ENCODE assay signal across 5 cellular contexts in genomic region chr5:29186380-29186779, GRCh38.
DNase-seq lines count a peak whose midpoint lies in the region; ATAC-seq, FAIRE-seq and TF ChIP-seq lines count a peak whose summit lies in the region.
"Not testable (repeated sequence)": the region's sequence is repeated elsewhere in the genome, so short reads cannot be mapped to it uniquely, and the experiment has no call there.

No MANE protein-coding gene starts in this region.

- not testable (repeated sequence) for H3K9me3 ChIP-seq in HEK293 (ENCODE audit: control insufficient read depth, insufficient read depth, low read depth, low read length); kidney (ENCODE audit: control insufficient read depth in 1 of 2, low read length in 2 of 2)

- TF ChIP-seq CTCF in HEK293 (tag by site-specific recombination; IDR thresholded peaks at IDR 0.05); WTC11 (IDR thresholded peaks at IDR 0.05); kidney (IDR thresholded peaks at IDR 0.05; ENCODE audit: borderline replicate concordance, extremely low read depth, insufficient read depth): not testable (repeated sequence)

- not testable (repeated sequence) for H3K9ac ChIP-seq in kidney (ENCODE audit: low read length in 2 of 2)

- peak; percentile 70 for FAIRE-seq in A204.1 (lab: Jason Lieb, UNC)
- FAIRE-seq in frontal cortex (lab: Jason Lieb, UNC), result peak; percentile 83
- peak; percentile 47 for FAIRE-seq in kidney (lab: Jason Lieb, UNC)

- not testable (repeated sequence) for H3K4me3 ChIP-seq in HEK293 (ENCODE audit: low read depth, low read length); kidney (ENCODE audit: low read length in 2 of 2)

- H3K27me3 Mint-ChIP-seq in WTC11 (ENCODE audit: low read depth), result not testable (repeated sequence)

- H3K36me3 Mint-ChIP-seq in WTC11, result peaks cover 12% of the 10 kb centered on the region; the same call in 1 of the 2 replicates

- peaks cover 30% of the 10 kb centered on the region for H3K9me3 Mint-ChIP-seq in WTC11

- not testable (repeated sequence) for H3K27ac ChIP-seq in HEK293 (ENCODE audit: extremely low read depth, low read depth, low read length); kidney (ENCODE audit: low read depth in 2 of 2, low read length in 2 of 2)

- not testable (repeated sequence) for ATAC-seq in WTC11

- not testable (repeated sequence) for H3K27ac Mint-ChIP-seq in WTC11

- H3K4me1 Mint-ChIP-seq in WTC11, result not testable (repeated sequence)

- POLR2A ChIA-PET in HEK293 (lab: Yijun Ruan, JAX); WTC11 (lab: Charles Lee): not testable (repeated sequence)

- CTCF ChIA-PET in HEK293 (lab: Yijun Ruan, JAX); WTC11 (lab: Charles Lee): not testable (repeated sequence)

- intact Hi-C loops in kidney (cut with DNase I), result not testable (repeated sequence)

- H3K36me3 ChIP-seq in HEK293 (ENCODE audit: control insufficient read depth in 2 of 2, insufficient read depth in 1 of 2, low read length in 2 of 2); kidney (ENCODE audit: control insufficient read depth in 1 of 2, insufficient read depth in 2 of 2, low read length in 2 of 2): not testable (repeated sequence)

- not testable (repeated sequence) for DNase-seq in WTC11 (ENCODE audit: low spot score); frontal cortex (ENCODE audit: low spot score in 2 of 2); kidney

- not testable (repeated sequence) for H3K4me1 ChIP-seq in HEK293 (ENCODE audit: control insufficient read depth, insufficient read depth, low read length); kidney (ENCODE audit: control insufficient read depth in 1 of 2, insufficient read depth in 1 of 2, low read depth in 1 of 2, low read length in 2 of 2)

- H3K4me3 Mint-ChIP-seq in WTC11, result not testable (repeated sequence)

TF ChIP-seq in HEK293, 187 proteins besides CTCF, POLR2A, EP300 and RAD21 (continues in another document):
- TF ChIP-seq, protein P1, sequence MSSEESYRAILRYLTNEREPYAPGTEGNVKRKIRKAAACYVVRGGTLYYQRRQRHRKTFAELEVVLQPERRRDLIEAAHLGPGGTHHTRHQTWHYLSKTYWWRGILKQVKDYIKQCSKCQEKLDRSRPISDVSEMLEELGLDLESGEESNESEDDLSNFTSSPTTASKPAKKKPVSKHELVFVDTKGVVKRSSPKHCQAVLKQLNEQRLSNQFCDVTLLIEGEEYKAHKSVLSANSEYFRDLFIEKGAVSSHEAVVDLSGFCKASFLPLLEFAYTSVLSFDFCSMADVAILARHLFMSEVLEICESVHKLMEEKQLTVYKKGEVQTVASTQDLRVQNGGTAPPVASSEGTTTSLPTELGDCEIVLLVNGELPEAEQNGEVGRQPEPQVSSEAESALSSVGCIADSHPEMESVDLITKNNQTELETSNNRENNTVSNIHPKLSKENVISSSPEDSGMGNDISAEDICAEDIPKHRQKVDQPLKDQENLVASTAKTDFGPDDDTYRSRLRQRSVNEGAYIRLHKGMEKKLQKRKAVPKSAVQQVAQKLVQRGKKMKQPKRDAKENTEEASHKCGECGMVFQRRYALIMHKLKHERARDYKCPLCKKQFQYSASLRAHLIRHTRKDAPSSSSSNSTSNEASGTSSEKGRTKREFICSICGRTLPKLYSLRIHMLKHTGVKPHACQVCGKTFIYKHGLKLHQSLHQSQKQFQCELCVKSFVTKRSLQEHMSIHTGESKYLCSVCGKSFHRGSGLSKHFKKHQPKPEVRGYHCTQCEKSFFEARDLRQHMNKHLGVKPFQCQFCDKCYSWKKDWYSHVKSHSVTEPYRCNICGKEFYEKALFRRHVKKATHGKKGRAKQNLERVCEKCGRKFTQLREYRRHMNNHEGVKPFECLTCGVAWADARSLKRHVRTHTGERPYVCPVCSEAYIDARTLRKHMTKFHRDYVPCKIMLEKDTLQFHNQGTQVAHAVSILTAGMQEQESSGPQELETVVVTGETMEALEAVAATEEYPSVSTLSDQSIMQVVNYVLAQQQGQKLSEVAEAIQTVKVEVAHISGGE (tag by site-specific recombination; conservative IDR thresholded peaks at IDR 0.05; ENCODE audit: low read depth), result peak; percentile 71
- TF ChIP-seq ZNF654 (tag by site-specific recombination; IDR thresholded peaks at IDR 0.05; ENCODE audit: low read depth), result peak; percentile 19; the same call in 1 of the 2 replicates
- peak; percentile 53 for TF ChIP-seq ZNF426 (tag by site-specific recombination; IDR thresholded peaks at IDR 0.05)
- peak; percentile 75; the same call in 1 of the 2 replicates for TF ChIP-seq ZNF202 (tag by site-specific recombination; IDR thresholded peaks at IDR 0.05; ENCODE audit: borderline replicate concordance)
- peak; percentile 54 for TF ChIP-seq ZNF555 (tag by site-specific recombination; conservative IDR thresholded peaks at IDR 0.05)
- peak; percentile 61 for TF ChIP-seq ZBTB8A (tag by site-specific recombination; IDR thresholded peaks at IDR 0.05)
- TF ChIP-seq ZNF623 (tag by site-specific recombination; IDR thresholded peaks at IDR 0.05), result peak; percentile 59
- TF ChIP-seq ZNF394 (tag by site-specific recombination; IDR thresholded peaks at IDR 0.05; ENCODE audit: borderline replicate concordance), result peak; percentile 57; the same call in 1 of the 2 replicates

TF ChIP-seq in WTC11, 78 proteins besides CTCF, POLR2A, EP300 and RAD21:
- TF ChIP-seq HMGA2 (CRISPR knock-in tag; IDR thresholded peaks at IDR 0.05), result peak; percentile 41; the same call in 1 of the 2 replicates
TF ChIP-seq in WTC11: peak in this region for 1; not testable (repeated sequence) for 77.
